Comparison of ENCODE assay signal across 28 cellular contexts in genomic region chr13:32610538-32610937, GRCh38.
"Had no signal": no experiment of that assay in that cellular context is flagged by ENCODE, and none has a peak within 500 bp of the region (broad histone marks: within the 10 kb centered on the region; RNA-seq: fewer than 3 reads in every experiment).

No MANE protein-coding gene starts in this region.

- H3K27me3 ChIP-seq: neural progenitor cell, ovary, right lobe of liver, sigmoid colon, spleen, thyroid gland, tibial nerve, upper lobe of right lung, uterus had no signal

- H3K4me1 ChIP-seq: neural progenitor cell, parathyroid adenoma, thyroid gland, upper lobe of right lung, uterus had no signal

- DNase-seq: naive thymus-derived CD4-positive, alpha-beta T cell; natural killer cell; occipital lobe; ovary; posterior cingulate gyrus; psoas muscle; right cardiac atrium; right lobe of liver; sigmoid colon; spleen; stimulated activated CD4-positive, alpha-beta T cell treated with anti-CD3 and anti-CD28 coated beads, Interleukin-12 subunit alpha, Interleukin-12 subunit beta, amount 100 ng/mL, for 4 hours; stimulated activated CD4-positive, alpha-beta T cell treated with anti-CD3 and anti-CD28 coated beads, Interleukin-1b, Interleukin-23, amount 100 ng/mL, for 48 hours; stimulated activated CD4-positive, alpha-beta T cell treated with anti-CD3 and anti-CD28 coated beads, Interleukin-4, amount 100 ng/mL, for 1 hour; stimulated activated CD4-positive, alpha-beta T cell treated with anti-CD3 and anti-CD28 coated beads, Interleukin-4, amount 100 ng/mL, for 4 hours; stimulated activated CD8-positive, alpha-beta memory T cell treated with anti-CD3 and anti-CD28 coated beads, Interleukin-4, amount 100 ng/mL, for 48 hours; stimulated activated naive CD4-positive, alpha-beta T cell; stimulated activated naive CD8-positive, alpha-beta T cell treated with anti-CD3 and anti-CD28 coated beads, Interleukin-15, amount 100 ng/mL, for 72 hours; stimulated activated naive CD8-positive, alpha-beta T cell treated with anti-CD3 and anti-CD28 coated beads, Interleukin-15, Interleukin-2, amounts not matched to agents 100 U/mL and 50 U/mL, for 24 hours; substantia nigra; thyroid gland; upper lobe of right lung; uterus had no signal

- H3K9ac ChIP-seq: neural progenitor cell, parathyroid adenoma had no signal

- H3K27ac ChIP-seq: neural progenitor cell, ovary, parathyroid adenoma, psoas muscle, right lobe of liver, sigmoid colon, spleen, thoracic aorta, thyroid gland, tibial nerve, upper lobe of right lung, uterus had no signal

- H3K9me3 ChIP-seq: right lobe of liver, thoracic aorta, thyroid gland, upper lobe of right lung, uterus had no signal

- ATAC-seq: naive thymus-derived CD4-positive, alpha-beta T cell; natural killer cell; psoas muscle; right cardiac atrium; stimulated activated memory B cell treated with anti-CD40 and anti-IgM and Interleukin-4, amounts not matched to agents 10 μg/mL and 1 μg/mL and 100 μg/mL, for 72 hours; stimulated activated naive CD8-positive, alpha-beta T cell treated with anti-CD3 and anti-CD28 coated beads, Interleukin-15, amount 100 ng/mL, for 72 hours; stimulated activated naive CD8-positive, alpha-beta T cell treated with anti-CD3 and anti-CD28 coated beads, Interleukin-15, Interleukin-2, amounts not matched to agents 100 U/mL and 50 U/mL, for 24 hours; upper lobe of right lung had no signal

- H2AFZ ChIP-seq: neural progenitor cell, parathyroid adenoma had no signal

- H3K4me2 ChIP-seq: neural progenitor cell, smooth muscle cell had no signal

- H3K36me3 ChIP-seq: ovary, right lobe of liver, sigmoid colon, thoracic aorta, thyroid gland, upper lobe of right lung, uterus had no signal

- H3K4me3 ChIP-seq: neural progenitor cell, ovary, psoas muscle, right lobe of liver, sigmoid colon, smooth muscle cell, spleen, thoracic aorta, thyroid gland, tibial nerve, upper lobe of right lung, uterus had no signal
